In genomic region chr5:103093727-103094126, GRCh38 we compare ENCODE assay signal across 24 cellular contexts.
"Had no signal": no experiment of that assay in that cellular context is flagged by ENCODE, and none has a peak within 500 bp of the region (broad histone marks: within the 10 kb centered on the region; RNA-seq: fewer than 3 reads in every experiment).

No MANE protein-coding gene starts in this region.

- DNase-seq: cortex of kidney; dorsolateral prefrontal cortex; effector CD8-positive, alpha-beta T cell; gastrocnemius medialis; immature natural killer cell; left lung; mesenchymal stem cell; midbrain; occipital lobe; psoas muscle; retina; spleen; stimulated activated CD4-positive, alpha-beta T cell treated with anti-CD3 and anti-CD28 coated beads, Interleukin-15, amount 100 ng/mL, for 24 hours; stimulated activated CD4-positive, alpha-beta T cell treated with anti-CD3 and anti-CD28 coated beads, Interleukin-2, amount 100 ng/mL, for 24 hours; stimulated activated CD4-positive, alpha-beta T cell treated with anti-CD3 and anti-CD28 coated beads, Interleukin-4, amount 100 ng/mL, for 4 hours; stimulated activated naive B cell treated with anti-CD40 and anti-IgM and Interleukin-4, amounts not matched to agents 10 μg/mL and 1 μg/mL and 100 μg/mL, for 72 hours; stimulated activated naive CD8-positive, alpha-beta T cell treated with anti-CD3 and anti-CD28 coated beads, Interleukin-15, amount 100 ng/mL, for 72 hours had no signal

- H3K4me3 ChIP-seq: dorsolateral prefrontal cortex, esophagus muscularis mucosa, gastrocnemius medialis, left lung, lung, neural progenitor cell, psoas muscle, spleen had no signal

- H3K4me1 ChIP-seq: esophagus muscularis mucosa, gastrocnemius medialis, left lung, neural progenitor cell, parathyroid adenoma, psoas muscle, spleen had no signal

- H3K27ac ChIP-seq: dorsolateral prefrontal cortex, epithelial cell of prostate, esophagus muscularis mucosa, gastrocnemius medialis, left lung, neural progenitor cell, parathyroid adenoma, psoas muscle, spleen had no signal

- H3K9me3 ChIP-seq: esophagus muscularis mucosa, gastrocnemius medialis, left lung, psoas muscle, spleen had no signal

- ATAC-seq: gastrocnemius medialis; left lung; natural killer cell treated with Interleukin-12 subunit alpha and Interleukin-12 subunit beta and Interleukin-15 and Interleukin-18, amount 100 ng/mL, for 72 hours; psoas muscle; sciatic nerve; stimulated activated naive B cell treated with anti-CD40 and anti-IgM and Interleukin-4, amounts not matched to agents 10 μg/mL and 1 μg/mL and 100 μg/mL, for 72 hours; stimulated activated naive CD8-positive, alpha-beta T cell treated with anti-CD3 and anti-CD28 coated beads, Interleukin-15, amount 100 ng/mL, for 72 hours had no signal

- H3K27me3 ChIP-seq: dorsolateral prefrontal cortex, esophagus muscularis mucosa, gastrocnemius medialis, left lung, neural progenitor cell, spleen had no signal

- H3K36me3 ChIP-seq: neural progenitor cell had no signal
